Comparison of ENCODE assay signal across 2 cellular contexts in the genomic region with DNA sequence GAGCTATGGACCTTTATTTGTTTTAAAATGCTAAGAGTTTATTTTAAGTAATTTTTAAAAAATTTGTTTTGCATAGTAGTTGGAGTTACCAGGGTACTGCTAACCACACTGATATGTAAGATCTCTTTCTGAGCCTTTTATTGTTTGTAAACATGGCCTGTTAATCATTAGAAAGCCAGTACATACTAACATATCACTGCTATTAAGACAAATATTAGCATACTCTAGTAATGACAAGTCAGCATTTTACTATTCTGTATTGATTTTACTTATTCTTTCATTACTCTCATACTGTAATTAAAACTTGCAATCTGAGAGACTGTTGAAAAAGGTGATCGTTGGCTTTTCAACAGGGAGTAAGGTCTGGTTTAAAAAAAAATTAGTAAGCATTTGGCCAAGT.
TF ChIP-seq lines count a peak whose summit lies in the region.

No MANE protein-coding gene starts in this region.

TF ChIP-seq in IMR-90, 13 proteins besides CTCF, POLR2A, EP300 and RAD21:
- TF ChIP-seq MAFK (IDR thresholded peaks at IDR 0.05; ENCODE audit: low read depth, low read length): peak; percentile 89
- TF ChIP-seq SMC3 (IDR thresholded peaks at IDR 0.05; ENCODE audit: low read depth, low read length): no peak
TF ChIP-seq in IMR-90: peak in this region for 1.

TF ChIP-seq in GM12878, 131 proteins besides CTCF, POLR2A, EP300 and RAD21:
- no peak for TF ChIP-seq SRF (IDR thresholded peaks at IDR 0.05; ENCODE audit: low read depth in 2 of 2, low read length in 2 of 2)
- no peak for TF ChIP-seq ZNF207 (IDR thresholded peaks at IDR 0.05; ENCODE audit: borderline replicate concordance)
- no peak for TF ChIP-seq RB1 (IDR thresholded peaks at IDR 0.05; ENCODE audit: borderline replicate concordance)
- TF ChIP-seq, protein P1, sequence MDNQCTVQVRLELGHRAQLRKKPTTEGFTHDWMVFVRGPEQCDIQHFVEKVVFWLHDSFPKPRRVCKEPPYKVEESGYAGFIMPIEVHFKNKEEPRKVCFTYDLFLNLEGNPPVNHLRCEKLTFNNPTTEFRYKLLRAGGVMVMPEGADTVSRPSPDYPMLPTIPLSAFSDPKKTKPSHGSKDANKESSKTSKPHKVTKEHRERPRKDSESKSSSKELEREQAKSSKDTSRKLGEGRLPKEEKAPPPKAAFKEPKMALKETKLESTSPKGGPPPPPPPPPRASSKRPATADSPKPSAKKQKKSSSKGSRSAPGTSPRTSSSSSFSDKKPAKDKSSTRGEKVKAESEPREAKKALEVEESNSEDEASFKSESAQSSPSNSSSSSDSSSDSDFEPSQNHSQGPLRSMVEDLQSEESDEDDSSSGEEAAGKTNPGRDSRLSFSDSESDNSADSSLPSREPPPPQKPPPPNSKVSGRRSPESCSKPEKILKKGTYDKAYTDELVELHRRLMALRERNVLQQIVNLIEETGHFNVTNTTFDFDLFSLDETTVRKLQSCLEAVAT (IDR thresholded peaks at IDR 0.05): no peak
- TF ChIP-seq SREBF2 (IDR thresholded peaks at IDR 0.05; ENCODE audit: low read length): no peak
- TF ChIP-seq BHLHE40 (IDR thresholded peaks at IDR 0.05; ENCODE audit: borderline replicate concordance in 1 of 2, low read depth in 2 of 2, low read length in 1 of 2): no peak
- TF ChIP-seq SPI1 (IDR thresholded peaks at IDR 0.05; ENCODE audit: borderline replicate concordance, insufficient read depth, low read depth, low read length): no peak
- no peak for TF ChIP-seq EED (IDR thresholded peaks at IDR 0.05; ENCODE audit: low read depth)
- TF ChIP-seq PML (IDR thresholded peaks at IDR 0.05; ENCODE audit: low read length): no peak
- TF ChIP-seq, protein P2, sequence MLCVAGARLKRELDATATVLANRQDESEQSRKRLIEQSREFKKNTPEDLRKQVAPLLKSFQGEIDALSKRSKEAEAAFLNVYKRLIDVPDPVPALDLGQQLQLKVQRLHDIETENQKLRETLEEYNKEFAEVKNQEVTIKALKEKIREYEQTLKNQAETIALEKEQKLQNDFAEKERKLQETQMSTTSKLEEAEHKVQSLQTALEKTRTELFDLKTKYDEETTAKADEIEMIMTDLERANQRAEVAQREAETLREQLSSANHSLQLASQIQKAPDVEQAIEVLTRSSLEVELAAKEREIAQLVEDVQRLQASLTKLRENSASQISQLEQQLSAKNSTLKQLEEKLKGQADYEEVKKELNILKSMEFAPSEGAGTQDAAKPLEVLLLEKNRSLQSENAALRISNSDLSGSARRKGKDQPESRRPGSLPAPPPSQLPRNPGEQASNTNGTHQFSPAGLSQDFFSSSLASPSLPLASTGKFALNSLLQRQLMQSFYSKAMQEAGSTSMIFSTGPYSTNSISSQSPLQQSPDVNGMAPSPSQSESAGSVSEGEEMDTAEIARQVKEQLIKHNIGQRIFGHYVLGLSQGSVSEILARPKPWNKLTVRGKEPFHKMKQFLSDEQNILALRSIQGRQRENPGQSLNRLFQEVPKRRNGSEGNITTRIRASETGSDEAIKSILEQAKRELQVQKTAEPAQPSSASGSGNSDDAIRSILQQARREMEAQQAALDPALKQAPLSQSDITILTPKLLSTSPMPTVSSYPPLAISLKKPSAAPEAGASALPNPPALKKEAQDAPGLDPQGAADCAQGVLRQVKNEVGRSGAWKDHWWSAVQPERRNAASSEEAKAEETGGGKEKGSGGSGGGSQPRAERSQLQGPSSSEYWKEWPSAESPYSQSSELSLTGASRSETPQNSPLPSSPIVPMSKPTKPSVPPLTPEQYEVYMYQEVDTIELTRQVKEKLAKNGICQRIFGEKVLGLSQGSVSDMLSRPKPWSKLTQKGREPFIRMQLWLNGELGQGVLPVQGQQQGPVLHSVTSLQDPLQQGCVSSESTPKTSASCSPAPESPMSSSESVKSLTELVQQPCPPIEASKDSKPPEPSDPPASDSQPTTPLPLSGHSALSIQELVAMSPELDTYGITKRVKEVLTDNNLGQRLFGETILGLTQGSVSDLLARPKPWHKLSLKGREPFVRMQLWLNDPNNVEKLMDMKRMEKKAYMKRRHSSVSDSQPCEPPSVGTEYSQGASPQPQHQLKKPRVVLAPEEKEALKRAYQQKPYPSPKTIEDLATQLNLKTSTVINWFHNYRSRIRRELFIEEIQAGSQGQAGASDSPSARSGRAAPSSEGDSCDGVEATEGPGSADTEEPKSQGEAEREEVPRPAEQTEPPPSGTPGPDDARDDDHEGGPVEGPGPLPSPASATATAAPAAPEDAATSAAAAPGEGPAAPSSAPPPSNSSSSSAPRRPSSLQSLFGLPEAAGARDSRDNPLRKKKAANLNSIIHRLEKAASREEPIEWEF (IDR thresholded peaks at IDR 0.05; ENCODE audit: insufficient replicate concordance, low read depth, low read length): no peak
- TF ChIP-seq, protein P3, sequence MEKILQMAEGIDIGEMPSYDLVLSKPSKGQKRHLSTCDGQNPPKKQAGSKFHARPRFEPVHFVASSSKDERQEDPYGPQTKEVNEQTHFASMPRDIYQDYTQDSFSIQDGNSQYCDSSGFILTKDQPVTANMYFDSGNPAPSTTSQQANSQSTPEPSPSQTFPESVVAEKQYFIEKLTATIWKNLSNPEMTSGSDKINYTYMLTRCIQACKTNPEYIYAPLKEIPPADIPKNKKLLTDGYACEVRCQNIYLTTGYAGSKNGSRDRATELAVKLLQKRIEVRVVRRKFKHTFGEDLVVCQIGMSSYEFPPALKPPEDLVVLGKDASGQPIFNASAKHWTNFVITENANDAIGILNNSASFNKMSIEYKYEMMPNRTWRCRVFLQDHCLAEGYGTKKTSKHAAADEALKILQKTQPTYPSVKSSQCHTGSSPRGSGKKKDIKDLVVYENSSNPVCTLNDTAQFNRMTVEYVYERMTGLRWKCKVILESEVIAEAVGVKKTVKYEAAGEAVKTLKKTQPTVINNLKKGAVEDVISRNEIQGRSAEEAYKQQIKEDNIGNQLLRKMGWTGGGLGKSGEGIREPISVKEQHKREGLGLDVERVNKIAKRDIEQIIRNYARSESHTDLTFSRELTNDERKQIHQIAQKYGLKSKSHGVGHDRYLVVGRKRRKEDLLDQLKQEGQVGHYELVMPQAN (conservative IDR thresholded peaks at IDR 0.05): no peak
- TF ChIP-seq SMC3 (IDR thresholded peaks at IDR 0.05; ENCODE audit: borderline replicate concordance, low read length): no peak
